Comparison of ENCODE assay signal across 1 cellular context in genomic region chr17:31803494-31804213, GRCh38.
TF ChIP-seq lines count a peak whose summit lies in the region.

No MANE protein-coding gene starts in this region.

TF ChIP-seq in HepG2, 621 proteins besides CTCF, POLR2A, EP300 and RAD21 (continued from another document and continues in another):
- TF ChIP-seq ZNF784 (CRISPR knock-in tag; IDR thresholded peaks at IDR 0.05; ENCODE audit: borderline replicate concordance) (peak; percentile 77; the same call in 1 of the 2 replicates), PAX8 (CRISPR knock-in tag; IDR thresholded peaks at IDR 0.05; ENCODE audit: borderline replicate concordance) (no peak), DR1 (CRISPR knock-in tag; IDR thresholded peaks at IDR 0.05) (peak; percentile 21; the same call in 1 of the 2 replicates), ZNF10 (CRISPR knock-in tag; IDR thresholded peaks at IDR 0.05; ENCODE audit: borderline replicate concordance, low read depth) (no peak), SP5 (CRISPR knock-in tag; IDR thresholded peaks at IDR 0.05; ENCODE audit: borderline replicate concordance, low read depth) (peak; percentile 82), KMT2A (CRISPR knock-in tag; IDR thresholded peaks at IDR 0.05) (peak; percentile 39; the same call in 1 of the 2 replicates), ZNF614 (CRISPR knock-in tag; IDR thresholded peaks at IDR 0.05; ENCODE audit: borderline replicate concordance) (peak; percentile 97), ZNF3 (CRISPR knock-in tag; IDR thresholded peaks at IDR 0.05) (no peak), HNRNPK (IDR thresholded peaks at IDR 0.05; ENCODE audit: low read depth, low read length, poor library complexity, severe bottlenecking) (no peak), ELK4 (CRISPR knock-in tag; IDR thresholded peaks at IDR 0.05; ENCODE audit: borderline replicate concordance) (no peak), ZNF234 (CRISPR knock-in tag; conservative IDR thresholded peaks at IDR 0.05) (no peak), PRDM4 (CRISPR knock-in tag; IDR thresholded peaks at IDR 0.05; ENCODE audit: borderline replicate concordance) (no peak), ZNF30 (CRISPR knock-in tag; IDR thresholded peaks at IDR 0.05) (no peak), ZNF33A (CRISPR knock-in tag; IDR thresholded peaks at IDR 0.05; ENCODE audit: borderline replicate concordance) (no peak), JUNB (CRISPR knock-in tag; IDR thresholded peaks at IDR 0.05; ENCODE audit: borderline replicate concordance) (peak; percentile 79; the same call in 1 of the 2 replicates), ZNF333 (CRISPR knock-in tag; IDR thresholded peaks at IDR 0.05; ENCODE audit: borderline replicate concordance) (no peak), ZNF704 (CRISPR knock-in tag; IDR thresholded peaks at IDR 0.05; ENCODE audit: borderline replicate concordance) (no peak), RBAK (CRISPR knock-in tag; IDR thresholded peaks at IDR 0.05) (0 out of 2 replicates have a peak, but pooled peaks have one; percentile 52), GTF3A (CRISPR knock-in tag; conservative IDR thresholded peaks at IDR 0.05) (no peak), SETDB1 (CRISPR knock-in tag; IDR thresholded peaks at IDR 0.05; ENCODE audit: borderline replicate concordance) (no peak), NFKBIZ (CRISPR knock-in tag; IDR thresholded peaks at IDR 0.05) (peak; percentile 85; the same call in 1 of the 2 replicates), PHF21A (CRISPR knock-in tag; IDR thresholded peaks at IDR 0.05) (peak; percentile 90), NBN (conservative IDR thresholded peaks at IDR 0.05) (no peak), MIER2 (CRISPR knock-in tag; IDR thresholded peaks at IDR 0.05) (peak; percentile 33; the same call in 1 of the 2 replicates), HNRNPUL1 (IDR thresholded peaks at IDR 0.05; ENCODE audit: low read depth, low read length) (no peak), RARG (CRISPR knock-in tag; IDR thresholded peaks at IDR 0.05; ENCODE audit: low read depth) (no peak), ZNF781 (CRISPR knock-in tag; IDR thresholded peaks at IDR 0.05; ENCODE audit: borderline replicate concordance, not compliant biosample characterization) (no peak), ATF7 (IDR thresholded peaks at IDR 0.05) (peak; percentile 39; the same call in 1 of the 2 replicates), ATF7 (CRISPR knock-in tag; IDR thresholded peaks at IDR 0.05) (no peak), RFXANK (CRISPR knock-in tag; IDR thresholded peaks at IDR 0.05) (0 out of 2 replicates have a peak, but pooled peaks have one; percentile 55), ZBTB8A (CRISPR knock-in tag; IDR thresholded peaks at IDR 0.05; ENCODE audit: borderline replicate concordance, low read depth) (no peak), ZNF44 (CRISPR knock-in tag; IDR thresholded peaks at IDR 0.05) (no peak), ZNF230 (CRISPR knock-in tag; IDR thresholded peaks at IDR 0.05) (no peak), TFDP1 (CRISPR knock-in tag; IDR thresholded peaks at IDR 0.05; ENCODE audit: borderline replicate concordance) (peak; percentile 44; the same call in 1 of the 2 replicates), NR0B2 (CRISPR knock-in tag; IDR thresholded peaks at IDR 0.05) (no peak), ZNF264 (CRISPR knock-in tag; IDR thresholded peaks at IDR 0.05) (peak; percentile 76), MEIS1 (CRISPR knock-in tag; IDR thresholded peaks at IDR 0.05; ENCODE audit: borderline replicate concordance) (0 out of 2 replicates have a peak, but pooled peaks have one; percentile 69), DRAP1 (CRISPR knock-in tag; IDR thresholded peaks at IDR 0.05) (peak; percentile 93)
- TF ChIP-seq, protein P1, sequence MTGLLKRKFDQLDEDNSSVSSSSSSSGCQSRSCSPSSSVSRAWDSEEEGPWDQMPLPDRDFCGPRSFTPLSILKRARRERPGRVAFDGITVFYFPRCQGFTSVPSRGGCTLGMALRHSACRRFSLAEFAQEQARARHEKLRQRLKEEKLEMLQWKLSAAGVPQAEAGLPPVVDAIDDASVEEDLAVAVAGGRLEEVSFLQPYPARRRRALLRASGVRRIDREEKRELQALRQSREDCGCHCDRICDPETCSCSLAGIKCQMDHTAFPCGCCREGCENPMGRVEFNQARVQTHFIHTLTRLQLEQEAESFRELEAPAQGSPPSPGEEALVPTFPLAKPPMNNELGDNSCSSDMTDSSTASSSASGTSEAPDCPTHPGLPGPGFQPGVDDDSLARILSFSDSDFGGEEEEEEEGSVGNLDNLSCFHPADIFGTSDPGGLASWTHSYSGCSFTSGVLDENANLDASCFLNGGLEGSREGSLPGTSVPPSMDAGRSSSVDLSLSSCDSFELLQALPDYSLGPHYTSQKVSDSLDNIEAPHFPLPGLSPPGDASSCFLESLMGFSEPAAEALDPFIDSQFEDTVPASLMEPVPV (CRISPR knock-in tag; IDR thresholded peaks at IDR 0.05) = no peak; the same call in 1 of the 2 replicates
- TF ChIP-seq, protein P2, sequence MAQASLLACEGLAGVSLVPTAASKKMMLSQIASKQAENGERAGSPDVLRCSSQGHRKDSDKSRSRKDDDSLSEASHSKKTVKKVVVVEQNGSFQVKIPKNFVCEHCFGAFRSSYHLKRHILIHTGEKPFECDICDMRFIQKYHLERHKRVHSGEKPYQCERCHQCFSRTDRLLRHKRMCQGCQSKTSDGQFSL (CRISPR knock-in tag; IDR thresholded peaks at IDR 0.05) = no peak
- TF ChIP-seq, protein P3, sequence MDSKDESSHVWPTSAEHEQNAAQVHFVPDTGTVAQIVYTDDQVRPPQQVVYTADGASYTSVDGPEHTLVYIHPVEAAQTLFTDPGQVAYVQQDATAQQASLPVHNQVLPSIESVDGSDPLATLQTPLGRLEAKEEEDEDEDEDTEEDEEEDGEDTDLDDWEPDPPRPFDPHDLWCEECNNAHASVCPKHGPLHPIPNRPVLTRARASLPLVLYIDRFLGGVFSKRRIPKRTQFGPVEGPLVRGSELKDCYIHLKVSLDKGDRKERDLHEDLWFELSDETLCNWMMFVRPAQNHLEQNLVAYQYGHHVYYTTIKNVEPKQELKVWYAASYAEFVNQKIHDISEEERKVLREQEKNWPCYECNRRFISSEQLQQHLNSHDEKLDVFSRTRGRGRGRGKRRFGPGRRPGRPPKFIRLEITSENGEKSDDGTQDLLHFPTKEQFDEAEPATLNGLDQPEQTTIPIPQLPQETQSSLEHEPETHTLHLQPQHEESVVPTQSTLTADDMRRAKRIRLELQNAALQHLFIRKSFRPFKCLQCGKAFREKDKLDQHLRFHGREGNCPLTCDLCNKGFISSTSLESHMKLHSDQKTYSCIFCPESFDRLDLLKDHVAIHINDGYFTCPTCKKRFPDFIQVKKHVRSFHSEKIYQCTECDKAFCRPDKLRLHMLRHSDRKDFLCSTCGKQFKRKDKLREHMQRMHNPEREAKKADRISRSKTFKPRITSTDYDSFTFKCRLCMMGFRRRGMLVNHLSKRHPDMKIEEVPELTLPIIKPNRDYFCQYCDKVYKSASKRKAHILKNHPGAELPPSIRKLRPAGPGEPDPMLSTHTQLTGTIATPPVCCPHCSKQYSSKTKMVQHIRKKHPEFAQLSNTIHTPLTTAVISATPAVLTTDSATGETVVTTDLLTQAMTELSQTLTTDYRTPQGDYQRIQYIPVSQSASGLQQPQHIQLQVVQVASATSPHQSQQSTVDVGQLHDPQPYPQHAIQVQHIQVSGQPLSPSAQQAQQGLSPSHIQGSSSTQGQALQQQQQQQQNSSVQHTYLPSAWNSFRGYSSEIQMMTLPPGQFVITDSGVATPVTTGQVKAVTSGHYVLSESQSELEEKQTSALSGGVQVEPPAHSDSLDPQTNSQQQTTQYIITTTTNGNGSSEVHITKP (CRISPR knock-in tag; IDR thresholded peaks at IDR 0.05; ENCODE audit: low read depth) = no peak; the same call in 1 of the 2 replicates
- TF ChIP-seq, protein P4, sequence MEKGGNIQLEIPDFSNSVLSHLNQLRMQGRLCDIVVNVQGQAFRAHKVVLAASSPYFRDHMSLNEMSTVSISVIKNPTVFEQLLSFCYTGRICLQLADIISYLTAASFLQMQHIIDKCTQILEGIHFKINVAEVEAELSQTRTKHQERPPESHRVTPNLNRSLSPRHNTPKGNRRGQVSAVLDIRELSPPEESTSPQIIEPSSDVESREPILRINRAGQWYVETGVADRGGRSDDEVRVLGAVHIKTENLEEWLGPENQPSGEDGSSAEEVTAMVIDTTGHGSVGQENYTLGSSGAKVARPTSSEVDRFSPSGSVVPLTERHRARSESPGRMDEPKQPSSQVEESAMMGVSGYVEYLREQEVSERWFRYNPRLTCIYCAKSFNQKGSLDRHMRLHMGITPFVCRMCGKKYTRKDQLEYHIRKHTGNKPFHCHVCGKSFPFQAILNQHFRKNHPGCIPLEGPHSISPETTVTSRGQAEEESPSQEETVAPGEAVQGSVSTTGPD (CRISPR knock-in tag; IDR thresholded peaks at IDR 0.05) = peak; percentile 84
- TF ChIP-seq, protein P5, sequence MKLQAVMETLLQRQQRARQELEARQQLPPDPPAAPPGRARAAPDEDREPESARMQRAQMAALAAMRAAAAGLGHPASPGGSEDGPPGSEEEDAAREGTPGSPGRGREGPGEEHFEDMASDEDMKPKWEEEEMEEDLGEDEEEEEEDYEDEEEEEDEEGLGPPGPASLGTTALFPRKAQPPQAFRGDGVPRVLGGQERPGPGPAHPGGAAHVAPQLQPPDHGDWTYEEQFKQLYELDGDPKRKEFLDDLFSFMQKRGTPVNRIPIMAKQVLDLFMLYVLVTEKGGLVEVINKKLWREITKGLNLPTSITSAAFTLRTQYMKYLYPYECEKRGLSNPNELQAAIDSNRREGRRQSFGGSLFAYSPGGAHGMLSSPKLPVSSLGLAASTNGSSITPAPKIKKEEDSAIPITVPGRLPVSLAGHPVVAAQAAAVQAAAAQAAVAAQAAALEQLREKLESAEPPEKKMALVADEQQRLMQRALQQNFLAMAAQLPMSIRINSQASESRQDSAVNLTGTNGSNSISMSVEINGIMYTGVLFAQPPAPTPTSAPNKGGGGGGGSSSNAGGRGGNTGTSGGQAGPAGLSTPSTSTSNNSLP (IDR thresholded peaks at IDR 0.05; ENCODE audit: low read depth, low read length) = peak; percentile 95
